ENCODE assay signal across 1 cellular context in genomic region chr14:35336171-35337073, GRCh38.
A peak's percentile ranks its signal among the peaks of the same experiment; 100 is the strongest.
TF ChIP-seq lines count a peak whose summit lies in the region.

No MANE protein-coding gene starts in this region.

TF ChIP-seq in K562, 482 proteins besides CTCF, POLR2A, EP300 and RAD21 (continued from another document and continues in another):
- TF ChIP-seq MGA (IDR thresholded peaks at IDR 0.05) (peak; percentile 62; the same call in 1 of the 2 replicates), NFATC3 (IDR thresholded peaks at IDR 0.05) (no peak), LEF1 (IDR thresholded peaks at IDR 0.05) (no peak), NR2C1 (IDR thresholded peaks at IDR 0.05) (peak; percentile 23; the same call in 1 of the 2 replicates), NR2C1 (tag; IDR thresholded peaks at IDR 0.05) (peak; percentile 54), CEBPG (CRISPR knock-in tag; IDR thresholded peaks at IDR 0.05) (no peak), CEBPG (tag; conservative IDR thresholded peaks at IDR 0.05 in 1 of 2, IDR thresholded peaks at IDR 0.05 in 1 of 2) (no peak), MTA3 (IDR thresholded peaks at IDR 0.05; ENCODE audit: borderline replicate concordance) (peak; percentile 64; the same call in 1 of the 2 replicates), ID3 (CRISPR knock-in tag; IDR thresholded peaks at IDR 0.05) (no peak), ID3 (tag; IDR thresholded peaks at IDR 0.05) (peak; percentile 69; the same call in 1 of the 2 replicates), MEF2D (tag; conservative IDR thresholded peaks at IDR 0.05; ENCODE audit: low read depth) (0 out of 2 replicates have a peak, but pooled peaks have one; percentile 25), MLLT1 (IDR thresholded peaks at IDR 0.05) (no peak), SAP30 (IDR thresholded peaks at IDR 0.05; ENCODE audit: borderline replicate concordance, insufficient read depth, low read depth, low read length, poor library complexity, severe bottlenecking) (no peak), TAF15 (IDR thresholded peaks at IDR 0.05; ENCODE audit: low read depth, low read length) (no peak), RUNX1 (IDR thresholded peaks at IDR 0.05; ENCODE audit: low read depth) (no peak), PBX2 (CRISPR knock-in tag; IDR thresholded peaks at IDR 0.05; ENCODE audit: low read depth) (no peak), PBX2 (tag; conservative IDR thresholded peaks at IDR 0.05; ENCODE audit: low read depth) (no peak), ATF6 (CRISPR knock-in tag; IDR thresholded peaks at IDR 0.05) (no peak), FOXJ3 (CRISPR knock-in tag; IDR thresholded peaks at IDR 0.05) (no peak), RBM34 (IDR thresholded peaks at IDR 0.05; ENCODE audit: borderline replicate concordance, insufficient read depth, low read length) (no peak), MECOM (CRISPR knock-in tag; IDR thresholded peaks at IDR 0.05) (no peak), ZNF280A (IDR thresholded peaks at IDR 0.05; ENCODE audit: low read depth, partially characterized antibody) (no peak), ZC3H8 (IDR thresholded peaks at IDR 0.05) (no peak), RBFOX2 (IDR thresholded peaks at IDR 0.05; ENCODE audit: low read depth, low read length) (peak; percentile 70), ZNF699 (CRISPR knock-in tag; IDR thresholded peaks at IDR 0.05; ENCODE audit: insufficient replicate concordance) (no peak), ETS1 (conservative IDR thresholded peaks at IDR 0.05; ENCODE audit: control insufficient read depth, low read depth, low read length) (no peak), ZNF583 (CRISPR knock-in tag; IDR thresholded peaks at IDR 0.05) (peak; percentile 75; the same call in 1 of the 2 replicates), KDM2B (CRISPR knock-in tag; IDR thresholded peaks at IDR 0.05) (no peak), HNRNPL (IDR thresholded peaks at IDR 0.05; ENCODE audit: low read depth, low read length) (no peak), MNT (conservative IDR thresholded peaks at IDR 0.05) (no peak), YBX1 (IDR thresholded peaks at IDR 0.05) (no peak), ZNF133 (CRISPR knock-in tag; IDR thresholded peaks at IDR 0.05) (no peak), ZNF644 (tag; IDR thresholded peaks at IDR 0.05; ENCODE audit: low read depth) (peak; percentile 58), ILF3 (IDR thresholded peaks at IDR 0.05; ENCODE audit: borderline replicate concordance) (no peak), ZKSCAN1 (IDR thresholded peaks at IDR 0.05; ENCODE audit: low read depth, low read length) (no peak), TEAD4 (IDR thresholded peaks at IDR 0.05; ENCODE audit: low read length) (no peak), TEAD4 (CRISPR knock-in tag; IDR thresholded peaks at IDR 0.05; ENCODE audit: borderline replicate concordance) (no peak), MAZ (CRISPR knock-in tag; conservative IDR thresholded peaks at IDR 0.05 in 1 of 2, IDR thresholded peaks at IDR 0.05 in 1 of 2) (peak; percentile 47 to 58; a peak in 3 of 4 replicates), ZNF175 (CRISPR knock-in tag; IDR thresholded peaks at IDR 0.05; ENCODE audit: low read depth) (0 out of 2 replicates have a peak, but pooled peaks have one; percentile 42)
